ENCODE assay signal across 17 cellular contexts in genomic region chr1:179714159-179714558, GRCh38.
DNase-seq lines count a peak whose midpoint lies in the region; ATAC-seq and TF ChIP-seq lines count a peak whose summit lies in the region.
"Had no signal": no experiment of that assay in that cellular context is flagged by ENCODE, and none has a peak within 500 bp of the region (broad histone marks: within the 10 kb centered on the region; RNA-seq: fewer than 3 reads in every experiment).

No MANE protein-coding gene starts in this region.

- POLR2A ChIA-PET in HEK293 (lab: Yijun Ruan, JAX), result no interaction called here

- ATAC-seq in GM19452 (IDR thresholded peaks at IDR 0.05; ENCODE audit: unreplicated experiment), result no peak
- ATAC-seq: A549; CD8-positive, alpha-beta T cell had no signal

- H3K4me1 ChIP-seq in HEK293 (ENCODE audit: control insufficient read depth, insufficient read depth, low read length), result no peaks in the 10 kb centered on the region
- H3K4me1 ChIP-seq: A549, Caco-2 had no signal

- CTCF ChIA-PET in HEK293 (lab: Yijun Ruan, JAX), result interaction anchor here (0.7 to 1.2 kb wide), 4 partner anchors 13 to 100 kb away, joined by 3 to 7 read pairs (median 3); no protein-coding TSS in a partner anchor

- DNase-seq in DMS53 (lab: John Stamatoyannopoulos, UW) (peak; percentile 36), DMS53 treated with DMSO at 0.1 percent for 48 hours (lab: John Stamatoyannopoulos, UW; ENCODE audit: unreplicated experiment) (no peak), OCI-M1 (lab: John Stamatoyannopoulos, UW) (peak; percentile 7)
- no peak for DNase-seq in stimulated activated CD4-positive, alpha-beta T cell treated with anti-CD3 and anti-CD28 coated beads, Interleukin-4, amount 100 ng/mL, for 4 hours
- DNase-seq: AML-193; Caco-2; Calu3; CD4-positive, alpha-beta T cell; CD8-positive, alpha-beta T cell; DMS79 treated with DMSO at 0.1 percent for 48 hours; GF-D8 had no signal

- no peak overlapping the region for H3K4me3 ChIP-seq in HEK293 (ENCODE audit: low read depth, low read length)
- H3K4me3 ChIP-seq: A549; BLaER1 treated with 17β-estradiol and CSF1 and Interleukin-3, amounts not matched to agents 10 nM and 100 nM had no signal

- H3K9me3 ChIP-seq in HEK293 (ENCODE audit: control insufficient read depth, insufficient read depth, low read depth, low read length), result no peaks in the 10 kb centered on the region

- TF ChIP-seq CTCF in HEK293 (tag by site-specific recombination; IDR thresholded peaks at IDR 0.05), result no peak

- no peaks in the 10 kb centered on the region for H3K36me3 ChIP-seq in HEK293 (ENCODE audit: control insufficient read depth in 2 of 2, insufficient read depth in 1 of 2, low read length in 2 of 2)

- no peak overlapping the region for H3K27ac ChIP-seq in HEK293 (ENCODE audit: extremely low read depth, low read depth, low read length)
- H3K27ac ChIP-seq: 22Rv1; A549; BLaER1 treated with 17β-estradiol and CSF1 and Interleukin-3, amounts not matched to agents 10 nM and 100 nM; C4-2B had no signal

TF ChIP-seq in HEK293, 187 proteins besides CTCF, POLR2A, EP300 and RAD21:
- TF ChIP-seq ZBTB17 (tag by site-specific recombination; IDR thresholded peaks at IDR 0.05), result no peak
- no peak for TF ChIP-seq ZNF10 (tag by site-specific recombination; IDR thresholded peaks at IDR 0.05)
- no peak for TF ChIP-seq ZNF623 (tag by site-specific recombination; IDR thresholded peaks at IDR 0.05)
- TF ChIP-seq ZNF514 (tag by site-specific recombination; IDR thresholded peaks at IDR 0.05), result no peak
- TF ChIP-seq TRIM28 (IDR thresholded peaks at IDR 0.05; ENCODE audit: borderline replicate concordance, low read length), result peak; percentile 86
- TF ChIP-seq ZNF398 (tag by site-specific recombination; IDR thresholded peaks at IDR 0.05), result no peak
- no peak for TF ChIP-seq IKZF3 (tag by site-specific recombination; IDR thresholded peaks at IDR 0.05)
- no peak for TF ChIP-seq ZNF280D (tag by site-specific recombination; IDR thresholded peaks at IDR 0.05)
- no peak for TF ChIP-seq ZNF692 (tag by site-specific recombination; IDR thresholded peaks at IDR 0.05)
- TF ChIP-seq GLI4 (tag by site-specific recombination; IDR thresholded peaks at IDR 0.05), result no peak
- peak; percentile 96 for TF ChIP-seq SETDB1 (IDR thresholded peaks at IDR 0.05; ENCODE audit: insufficient read length, low read length)
- no peak for TF ChIP-seq ZSCAN18 (tag by site-specific recombination; IDR thresholded peaks at IDR 0.05)
- TF ChIP-seq ZNF214 (tag by site-specific recombination; IDR thresholded peaks at IDR 0.05; ENCODE audit: borderline replicate concordance), result no peak
- TF ChIP-seq ZNF133 (tag by site-specific recombination; IDR thresholded peaks at IDR 0.05), result no peak

Comparison
In these comparisons a context has a peak if more than half of its experiments do, and no peak if none do; other contexts are left out.
1. DNase-seq: peak in DMS53 (single experiment) and OCI-M1 (single experiment); none in DMS53 treated with DMSO at 0.1 percent for 48 hours (single experiment) and stimulated activated CD4-positive, alpha-beta T cell treated with anti-CD3 and anti-CD28 coated beads, Interleukin-4, amount 100 ng/mL, for 4 hours (0 of 2).